Comparison of ENCODE assay signal across 1 cellular context in genomic region chr12:14257734-14258467, GRCh38.
TF ChIP-seq lines count a peak whose summit lies in the region.

No MANE protein-coding gene starts in this region.

TF ChIP-seq in WTC11, 78 proteins besides CTCF, POLR2A, EP300 and RAD21 (continued from another document and continues in another):
- TF ChIP-seq IRF1 (CRISPR knock-in tag; IDR thresholded peaks at IDR 0.05): no peak
- TF ChIP-seq IRF2 (CRISPR knock-in tag; IDR thresholded peaks at IDR 0.05; ENCODE audit: borderline replicate concordance, low read depth): no peak
- TF ChIP-seq EMX1 (CRISPR knock-in tag; IDR thresholded peaks at IDR 0.05): no peak
- TF ChIP-seq ARID4B (CRISPR knock-in tag; IDR thresholded peaks at IDR 0.05; ENCODE audit: borderline replicate concordance): no peak
- TF ChIP-seq ZNF138 (CRISPR knock-in tag; conservative IDR thresholded peaks at IDR 0.05): no peak
- TF ChIP-seq ZNF532 (CRISPR knock-in tag; IDR thresholded peaks at IDR 0.05; ENCODE audit: borderline replicate concordance): no peak
- no peak for TF ChIP-seq HMGXB4 (CRISPR knock-in tag; IDR thresholded peaks at IDR 0.05)
- TF ChIP-seq AR (CRISPR knock-in tag; IDR thresholded peaks at IDR 0.05): no peak
- TF ChIP-seq NFATC4 (CRISPR knock-in tag; IDR thresholded peaks at IDR 0.05): no peak
- TF ChIP-seq NR3C1 (CRISPR knock-in tag; conservative IDR thresholded peaks at IDR 0.05; ENCODE audit: low read depth): no peak
- no peak for TF ChIP-seq ELF4 (CRISPR knock-in tag; IDR thresholded peaks at IDR 0.05; ENCODE audit: low read depth)
- peak; percentile 61 for TF ChIP-seq ZBTB43 (CRISPR knock-in tag; IDR thresholded peaks at IDR 0.05)
- no peak for TF ChIP-seq ZNF121 (CRISPR knock-in tag; IDR thresholded peaks at IDR 0.05)
- TF ChIP-seq ATF2 (CRISPR knock-in tag; IDR thresholded peaks at IDR 0.05; ENCODE audit: borderline replicate concordance, low read depth): no peak
- TF ChIP-seq ATF6 (CRISPR knock-in tag; IDR thresholded peaks at IDR 0.05): no peak
- peak; percentile 56 for TF ChIP-seq FOXP1 (CRISPR knock-in tag; IDR thresholded peaks at IDR 0.05; ENCODE audit: borderline replicate concordance)
- no peak for TF ChIP-seq FOXP4 (CRISPR knock-in tag; IDR thresholded peaks at IDR 0.05)
- no peak for TF ChIP-seq TCF7 (CRISPR knock-in tag; IDR thresholded peaks at IDR 0.05; ENCODE audit: low read depth)
- no peak for TF ChIP-seq NR1H2 (CRISPR knock-in tag; IDR thresholded peaks at IDR 0.05)
- no peak for TF ChIP-seq SMAD4 (CRISPR knock-in tag; IDR thresholded peaks at IDR 0.05)
- TF ChIP-seq SOX15 (CRISPR knock-in tag; IDR thresholded peaks at IDR 0.05): no peak
- TF ChIP-seq HMGA2 (CRISPR knock-in tag; IDR thresholded peaks at IDR 0.05): no peak
- TF ChIP-seq NFYB (CRISPR knock-in tag; conservative IDR thresholded peaks at IDR 0.05; ENCODE audit: low read depth): no peak
- TF ChIP-seq CDX4 (CRISPR knock-in tag; IDR thresholded peaks at IDR 0.05; ENCODE audit: borderline replicate concordance): no peak
- no peak for TF ChIP-seq SMAD3 (CRISPR knock-in tag; IDR thresholded peaks at IDR 0.05; ENCODE audit: borderline replicate concordance)
- TF ChIP-seq OVOL2 (CRISPR knock-in tag; IDR thresholded peaks at IDR 0.05; ENCODE audit: borderline replicate concordance): no peak
- TF ChIP-seq RORB (CRISPR knock-in tag; IDR thresholded peaks at IDR 0.05): no peak
- TF ChIP-seq FOXK1 (CRISPR knock-in tag; IDR thresholded peaks at IDR 0.05): peak; percentile 58; the same call in 1 of the 2 replicates
- 0 out of 2 replicates have a peak, but pooled peaks have one; percentile 66 for TF ChIP-seq ZNF232 (CRISPR knock-in tag; IDR thresholded peaks at IDR 0.05)
- no peak for TF ChIP-seq TP53 (CRISPR knock-in tag; IDR thresholded peaks at IDR 0.05)
- TF ChIP-seq GABPB1 (CRISPR knock-in tag; IDR thresholded peaks at IDR 0.05): peak; percentile 49; the same call in 1 of the 2 replicates
- TF ChIP-seq ZNF219 (CRISPR knock-in tag; IDR thresholded peaks at IDR 0.05; ENCODE audit: borderline replicate concordance): no peak
- no peak for TF ChIP-seq TEAD4 (CRISPR knock-in tag; IDR thresholded peaks at IDR 0.05)
- no peak for TF ChIP-seq E2F5 (CRISPR knock-in tag; IDR thresholded peaks at IDR 0.05)
